ENCODE assay signal across 8 cellular contexts in genomic region chr17:72976971-72977767, GRCh38.
DNase-seq lines count a peak whose midpoint lies in the region; ATAC-seq, FAIRE-seq and TF ChIP-seq lines count a peak whose summit lies in the region.

No MANE protein-coding gene starts in this region.

- intact Hi-C loops in activated T-helper 1 cell treated with anti-CD3 and anti-CD28 coated beads, Interleukin-12 subunit alpha, Interleukin-12 subunit beta, Interleukin-2, Interleukin-4 antibody, amounts not matched to agents 30 ng/mL and 10 ng/mL and 1 ng/mL, durations not matched to agents 14 hours and 24 hours and 36 hours (cut with micrococcal nuclease): no loop called here

- DNase-seq in GM12891 (ENCODE audit: insufficient read length, low spot score) (no peak), NB4 (ENCODE audit: low read depth) (peak; percentile 89), endodermal cell (peak; percentile 67), NCI-H2171 treated with DMSO at 0.1 percent for 48 hours (lab: John Stamatoyannopoulos, UW) (no peak)
- DNase-seq in activated CD4-positive, alpha-beta T cell treated with anti-CD3 and anti-CD28 coated beads for 48 hours: no peak
- DNase-seq in activated T-helper 1 cell treated with anti-CD3 and anti-CD28 coated beads, Interleukin-12 subunit alpha, Interleukin-12 subunit beta, Interleukin-2, Interleukin-4 antibody, amounts not matched to agents 30 ng/mL and 10 ng/mL and 1 ng/mL, durations not matched to agents 14 hours and 24 hours and 36 hours (ENCODE audit: low spot score): no peak

- TF ChIP-seq POLR2A in GM12891 (IDR thresholded peaks at IDR 0.05; ENCODE audit: low read depth, low read length) (no peak), NB4 (IDR thresholded peaks at IDR 0.05; ENCODE audit: extremely low read depth, insufficient read length) (no peak)

- no peaks in the 10 kb centered on the region for H3K27me3 ChIP-seq in endodermal cell (ENCODE audit: control insufficient read depth, insufficient read depth, low read length, poor library complexity, severe bottlenecking)
- H3K27me3 ChIP-seq in mucosa of rectum (ENCODE audit: control insufficient read depth in 2 of 2, insufficient read depth in 2 of 2, low read length in 2 of 2): no peaks in the 10 kb centered on the region

- no peak for FAIRE-seq in GM12891 (lab: Jason Lieb, UNC)

- no peak overlapping the region for H3K4me3 Mint-ChIP-seq in endodermal cell
- H3K4me3 Mint-ChIP-seq in activated T-helper 1 cell treated with anti-CD3 and anti-CD28 coated beads, Interleukin-12 subunit alpha, Interleukin-12 subunit beta, Interleukin-2, Interleukin-4 antibody, amounts not matched to agents 30 ng/mL and 10 ng/mL and 1 ng/mL, durations not matched to agents 14 hours and 24 hours and 36 hours: no peak overlapping the region

- no peaks in the 10 kb centered on the region for H3K36me3 Mint-ChIP-seq in endodermal cell (ENCODE audit: low read depth)
- no peaks in the 10 kb centered on the region for H3K36me3 Mint-ChIP-seq in activated T-helper 1 cell treated with anti-CD3 and anti-CD28 coated beads, Interleukin-12 subunit alpha, Interleukin-12 subunit beta, Interleukin-2, Interleukin-4 antibody, amounts not matched to agents 30 ng/mL and 10 ng/mL and 1 ng/mL, durations not matched to agents 14 hours and 24 hours and 36 hours (ENCODE audit: low read depth)

- peak overlapping the region; percentile 26 for H3K27ac Mint-ChIP-seq in endodermal cell
- H3K27ac Mint-ChIP-seq in activated T-helper 1 cell treated with anti-CD3 and anti-CD28 coated beads, Interleukin-12 subunit alpha, Interleukin-12 subunit beta, Interleukin-2, Interleukin-4 antibody, amounts not matched to agents 30 ng/mL and 10 ng/mL and 1 ng/mL, durations not matched to agents 14 hours and 24 hours and 36 hours: no peak overlapping the region

- H3K9me3 ChIP-seq in endodermal cell (ENCODE audit: control insufficient read depth, low read length): peaks cover 14% of the 10 kb centered on the region
- H3K9me3 ChIP-seq in mucosa of rectum (ENCODE audit: control insufficient read depth in 2 of 2, low read length in 2 of 2): no peaks in the 10 kb centered on the region

- H3K27ac ChIP-seq in endodermal cell (ENCODE audit: low read depth, low read length) (no peak overlapping the region), mucosa of rectum (ENCODE audit: low read depth in 2 of 2, low read length in 2 of 2) (peak overlapping the region; percentile 11 to 34)

- peaks cover 12% of the 10 kb centered on the region for H3K9me3 Mint-ChIP-seq in endodermal cell
- H3K9me3 Mint-ChIP-seq in activated T-helper 1 cell treated with anti-CD3 and anti-CD28 coated beads, Interleukin-12 subunit alpha, Interleukin-12 subunit beta, Interleukin-2, Interleukin-4 antibody, amounts not matched to agents 30 ng/mL and 10 ng/mL and 1 ng/mL, durations not matched to agents 14 hours and 24 hours and 36 hours: no peaks in the 10 kb centered on the region

- H3K9ac ChIP-seq in endodermal cell (ENCODE audit: extremely low read depth, low read length, poor library complexity, severe bottlenecking) (no peak overlapping the region), mucosa of rectum (ENCODE audit: low read depth in 1 of 2, low read length in 2 of 2) (peak overlapping the region in 1 of 2 donors; percentile 9)

- H3K4me1 ChIP-seq in endodermal cell (ENCODE audit: control insufficient read depth, insufficient read depth, low read length): no peaks in the 10 kb centered on the region
- peaks cover 5 to 13% of the 10 kb centered on the region in 2 donors for H3K4me1 ChIP-seq in mucosa of rectum (ENCODE audit: control insufficient read depth in 2 of 2, insufficient read depth in 2 of 2, low read length in 2 of 2)

- 81 to 88% methylated on average over 6 to 12 of the region's 12 CpGs for WGBS in endodermal cell (ENCODE audit: insufficient coverage in 1 of 2, insufficient read length in 1 of 2), 2 experiments

- TF ChIP-seq CTCF in NB4 (IDR thresholded peaks at IDR 0.05; ENCODE audit: low read depth, low read length) (no peak), endodermal cell (conservative IDR thresholded peaks at IDR 0.05) (no peak)

- no peaks in the 10 kb centered on the region for H3K36me3 ChIP-seq in endodermal cell (ENCODE audit: control insufficient read depth, insufficient read depth, low read length)
- no peaks in the 10 kb centered on the region for H3K36me3 ChIP-seq in mucosa of rectum (ENCODE audit: control insufficient read depth in 2 of 2, insufficient read depth in 2 of 2, low read length in 2 of 2)

- H3K4me3 ChIP-seq in NB4 (ENCODE audit: low read depth, low read length) (peak overlapping the region; percentile 17), endodermal cell (ENCODE audit: low read length) (no peak overlapping the region), mucosa of rectum (ENCODE audit: low read length in 2 of 2) (no peak overlapping the region)

- peaks cover 21% of the 10 kb centered on the region for H3K4me1 Mint-ChIP-seq in endodermal cell
- H3K4me1 Mint-ChIP-seq in activated T-helper 1 cell treated with anti-CD3 and anti-CD28 coated beads, Interleukin-12 subunit alpha, Interleukin-12 subunit beta, Interleukin-2, Interleukin-4 antibody, amounts not matched to agents 30 ng/mL and 10 ng/mL and 1 ng/mL, durations not matched to agents 14 hours and 24 hours and 36 hours (ENCODE audit: low read depth): peaks cover 11% of the 10 kb centered on the region

- no peak for ATAC-seq in GM19324 (IDR thresholded peaks at IDR 0.05; ENCODE audit: low FRiP score, unreplicated experiment)

- peaks cover 3% of the 10 kb centered on the region for H3K27me3 Mint-ChIP-seq in endodermal cell (ENCODE audit: insufficient read depth)
- no peaks in the 10 kb centered on the region for H3K27me3 Mint-ChIP-seq in activated T-helper 1 cell treated with anti-CD3 and anti-CD28 coated beads, Interleukin-12 subunit alpha, Interleukin-12 subunit beta, Interleukin-2, Interleukin-4 antibody, amounts not matched to agents 30 ng/mL and 10 ng/mL and 1 ng/mL, durations not matched to agents 14 hours and 24 hours and 36 hours (ENCODE audit: insufficient read depth)

TF ChIP-seq in GM12891, 5 proteins besides CTCF, POLR2A, EP300 and RAD21:
- TF ChIP-seq TAF1 (IDR thresholded peaks at IDR 0.05; ENCODE audit: low read depth, low read length) (no peak), POLR2AphosphoS5 (IDR thresholded peaks at IDR 0.05; ENCODE audit: low read depth, low read length) (no peak), SPI1 (IDR thresholded peaks at IDR 0.05; ENCODE audit: low read depth, low read length) (0 out of 2 replicates have a peak, but pooled peaks have one; percentile 24), PAX5 (IDR thresholded peaks at IDR 0.05; ENCODE audit: insufficient read depth, low read length, severe bottlenecking) (no peak)

Comparison
In these comparisons a context has a peak if more than half of its experiments do, and no peak if none do; other contexts are left out.
1. DNase-seq: peak in NB4 (single experiment) and endodermal cell (single experiment); none in GM12891 (single experiment), activated CD4-positive, alpha-beta T cell treated with anti-CD3 and anti-CD28 coated beads for 48 hours (single experiment), NCI-H2171 treated with DMSO at 0.1 percent for 48 hours (single experiment) and activated T-helper 1 cell treated with anti-CD3 and anti-CD28 coated beads, Interleukin-12 subunit alpha, Interleukin-12 subunit beta, Interleukin-2, Interleukin-4 antibody, amounts not matched to agents 30 ng/mL and 10 ng/mL and 1 ng/mL, durations not matched to agents 14 hours and 24 hours and 36 hours (single experiment).